Comparison of ENCODE assay signal across 5 cellular contexts in the genomic region with DNA sequence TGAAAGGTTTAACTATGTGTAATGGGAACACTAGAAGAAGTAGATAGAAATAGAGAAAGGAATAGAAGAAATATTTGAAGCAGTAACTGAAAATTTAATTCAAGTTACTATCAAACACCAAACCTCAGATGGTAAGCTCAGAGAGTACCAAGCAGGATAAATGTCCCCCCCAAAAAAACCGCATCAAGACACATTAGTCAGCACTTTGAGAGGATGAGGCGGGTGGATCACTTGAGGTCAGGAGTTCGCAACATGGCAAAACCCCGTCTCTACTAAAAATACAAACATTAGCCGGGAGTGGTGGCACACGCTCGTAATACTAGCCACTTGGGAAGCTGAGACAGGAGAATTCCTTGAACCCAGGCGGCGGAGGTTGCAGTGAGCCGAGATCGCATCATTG.
"Had no signal": no experiment of that assay in that cellular context is flagged by ENCODE, and none has a peak within 500 bp of the region (broad histone marks: within the 10 kb centered on the region; RNA-seq: fewer than 3 reads in every experiment).

No MANE protein-coding gene starts in this region.

- H3K4me1 ChIP-seq: HAP-1 had no signal

- FAIRE-seq: HTR-8/SVneo had no signal

- H3K9me3 ChIP-seq: HAP-1 had no signal

- DNase-seq: GOT3, H7 had no signal

- H3K4me3 ChIP-seq: HAP-1 had no signal

- H3K36me3 ChIP-seq: HAP-1 had no signal

- ATAC-seq: HCT116 had no signal
